In genomic region chr20:11676618-11677289, GRCh38 we compare ENCODE assay signal across 8 cellular contexts.
DNase-seq lines count a peak whose midpoint lies in the region; ATAC-seq and TF ChIP-seq lines count a peak whose summit lies in the region.

No MANE protein-coding gene starts in this region.

- H3K27ac ChIP-seq in gastroesophageal sphincter (no peak overlapping the region), psoas muscle (no peak overlapping the region)

- no peaks in the 10 kb centered on the region for H3K36me3 ChIP-seq in gastroesophageal sphincter
- no peaks in the 10 kb centered on the region for H3K36me3 ChIP-seq in psoas muscle (ENCODE audit: insufficient read depth in 1 of 2, low read depth in 1 of 2)

- H3K4me3 ChIP-seq in gastroesophageal sphincter (no peak overlapping the region), psoas muscle (no peak overlapping the region)

- TF ChIP-seq POLR2A in gastroesophageal sphincter (IDR thresholded peaks at IDR 0.05): no peak

- ATAC-seq in SK-N-SH treated with all-trans-retinoic acid at 6 μM for 48 hours (peak; percentile 62; the same call in 1 of the 3 replicates), gastroesophageal sphincter (peak; percentile 71), psoas muscle (peak; percentile 73 to 87 (median 81)), HG03571 (IDR thresholded peaks at IDR 0.05; ENCODE audit: unreplicated experiment) (no peak)

- DNase-seq in activated T-cell treated with anti-CD3 and anti-CD28 coated beads for 48 hours (ENCODE audit: low read depth) (peak; percentile 4), activated T-cell treated with anti-CD3 and anti-CD28 coated beads for 4 hours (no peak), KBM-7 (peak; percentile 23), psoas muscle (peak; percentile 26 to 59)
- no peak for DNase-seq in stimulated activated naive CD4-positive, alpha-beta T cell (lab: John Stamatoyannopoulos, UW)

- no peaks in the 10 kb centered on the region for H3K27me3 ChIP-seq in gastroesophageal sphincter
- H3K27me3 ChIP-seq in psoas muscle (ENCODE audit: insufficient read depth in 3 of 3, low read length in 2 of 3): peaks cover 0 to 6% (median 0%) of the 10 kb centered on the region in 3 donors

- in situ Hi-C loops in KBM-7 (cut with MboI; ENCODE audit: low pct_unique_long_range_greater_than_20kb, low sequenced_read_pairs): no loop called here

- intact Hi-C loops in psoas muscle (cut with DNase I): loop anchor here in 1 of 2 donors (5.0 kb wide), 1 partner anchor 1431 kb away; no protein-coding TSS in a partner anchor

- TF ChIP-seq CTCF in gastroesophageal sphincter (IDR thresholded peaks at IDR 0.05) (peak; percentile 53 to 81 (median 58)), psoas muscle (IDR thresholded peaks at IDR 0.05) (peak; percentile 82)

- TF ChIP-seq EP300 in gastroesophageal sphincter (IDR thresholded peaks at IDR 0.05): no peak

- H3K9me3 ChIP-seq in gastroesophageal sphincter: no peaks in the 10 kb centered on the region
- no peaks in the 10 kb centered on the region for H3K9me3 ChIP-seq in psoas muscle

- peaks cover 0 to 14% (median 0%) of the 10 kb centered on the region in 3 donors for H3K4me1 ChIP-seq in gastroesophageal sphincter
- H3K4me1 ChIP-seq in psoas muscle: no peaks in the 10 kb centered on the region

- 52 to 53% methylated on average over 3 of the region's 3 CpGs for WGBS in gastroesophageal sphincter (ENCODE audit: low coverage in 1 of 2), 2 donors
- WGBS in psoas muscle, 3 donors: 35 to 43% (median 36%) methylated on average over 3 of the region's 3 CpGs

TF ChIP-seq in SK-N-SH treated with all-trans-retinoic acid at 6 μM for 48 hours, 23 proteins besides CTCF, POLR2A, EP300 and RAD21:
- TF ChIP-seq CSRNP3 (CRISPR knock-in tag; IDR thresholded peaks at IDR 0.05): no peak
- TF ChIP-seq BACH2 (CRISPR knock-in tag; IDR thresholded peaks at IDR 0.05; ENCODE audit: borderline replicate concordance): no peak
- no peak for TF ChIP-seq ZFP30 (CRISPR knock-in tag; IDR thresholded peaks at IDR 0.05)
- no peak for TF ChIP-seq GLIS3 (CRISPR knock-in tag; IDR thresholded peaks at IDR 0.05)
- no peak for TF ChIP-seq CSDC2 (CRISPR knock-in tag; IDR thresholded peaks at IDR 0.05)
- TF ChIP-seq PPARA (CRISPR knock-in tag; IDR thresholded peaks at IDR 0.05; ENCODE audit: borderline replicate concordance): no peak
- TF ChIP-seq POU6F1 (CRISPR knock-in tag; IDR thresholded peaks at IDR 0.05; ENCODE audit: borderline replicate concordance, low read depth): no peak
- TF ChIP-seq ZNF8 (CRISPR knock-in tag; IDR thresholded peaks at IDR 0.05): no peak
- no peak for TF ChIP-seq TSHZ2 (CRISPR knock-in tag; IDR thresholded peaks at IDR 0.05)
- TF ChIP-seq TOX (CRISPR knock-in tag; IDR thresholded peaks at IDR 0.05; ENCODE audit: borderline replicate concordance): no peak

Comparison
In these comparisons a context has a peak if more than half of its experiments do, and no peak if none do; other contexts are left out.
1. DNase-seq: peak in activated T-cell treated with anti-CD3 and anti-CD28 coated beads for 48 hours (single experiment), KBM-7 (single experiment) and psoas muscle (2 of 2); none in activated T-cell treated with anti-CD3 and anti-CD28 coated beads for 4 hours (single experiment) and stimulated activated naive CD4-positive, alpha-beta T cell (0 of 6).